8 cellular contexts compared by ENCODE assay signal in genomic region chr2:219002395-219003266, GRCh38. TPM values are rescaled to one million over a fixed set of nuclear protein-coding genes. Genes with fewer than 3 reads are reported as not detected.
DNase-seq lines count a peak whose midpoint lies in the region; ATAC-seq and TF ChIP-seq lines count a peak whose summit lies in the region.

No MANE protein-coding gene starts in this region.

- H3K9me3 Mint-ChIP-seq in activated T-cell treated with anti-CD3 and anti-CD28 coated beads, Interleukin-2, amount 50 U/mL, for 72 hours = no peaks in the 10 kb centered on the region

- no peaks in the 10 kb centered on the region for H3K36me3 Mint-ChIP-seq in activated T-cell treated with anti-CD3 and anti-CD28 coated beads, Interleukin-2, amount 50 U/mL, for 72 hours (ENCODE audit: insufficient read depth in 2 of 2)

- TF ChIP-seq CTCF in GM12865 (IDR thresholded peaks at IDR 0.05; ENCODE audit: insufficient read depth, low read depth, low read length, missing control alignments) (peak; percentile 19), foreskin keratinocyte (conservative IDR thresholded peaks at IDR 0.05) (peak; percentile 63), retinal pigment epithelial cell (conservative IDR thresholded peaks at IDR 0.05; ENCODE audit: low read depth, low read length) (peak; percentile 56)

- H3K27me3 ChIP-seq in foreskin keratinocyte = peaks cover 74% of the 10 kb centered on the region

- no peak overlapping the region for H3K27ac Mint-ChIP-seq in activated T-cell treated with anti-CD3 and anti-CD28 coated beads, Interleukin-2, amount 50 U/mL, for 72 hours

- peaks cover 26% of the 10 kb centered on the region for H3K4me1 Mint-ChIP-seq in activated T-cell treated with anti-CD3 and anti-CD28 coated beads, Interleukin-2, amount 50 U/mL, for 72 hours (ENCODE audit: low read depth)

- no peak overlapping the region for H3K27ac ChIP-seq in foreskin keratinocyte

- no peak overlapping the region for H3K4me3 ChIP-seq in GM12865 (ENCODE audit: low read depth, low read length)
- H3K4me3 ChIP-seq in retinal pigment epithelial cell (ENCODE audit: low read length) = peak overlapping the region; percentile 12

- peaks cover 72% of the 10 kb centered on the region for H3K27me3 Mint-ChIP-seq in activated T-cell treated with anti-CD3 and anti-CD28 coated beads, Interleukin-2, amount 50 U/mL, for 72 hours (ENCODE audit: low read depth)

- ATAC-seq in activated T-cell treated with anti-CD3 and anti-CD28 coated beads, Interleukin-2, amount 50 U/mL, for 72 hours (replicated peaks in 1 of 2) = peak; percentile 63 to 64
- ATAC-seq in foreskin keratinocyte (peak; percentile 63), GM19455 (IDR thresholded peaks at IDR 0.05; ENCODE audit: unreplicated experiment) (no peak), HG02798 (IDR thresholded peaks at IDR 0.05; ENCODE audit: poor library complexity, unreplicated experiment) (no peak), HG02571 (IDR thresholded peaks at IDR 0.05; ENCODE audit: unreplicated experiment) (no peak)

- no peaks in the 10 kb centered on the region for H3K4me1 ChIP-seq in foreskin keratinocyte

- H3K4me3 Mint-ChIP-seq in activated T-cell treated with anti-CD3 and anti-CD28 coated beads, Interleukin-2, amount 50 U/mL, for 72 hours = peak overlapping the region; percentile 65 to 83

- DNase-seq in GM12865 (ENCODE audit: low read depth) = peak; percentile 21
- peak; percentile 65 for DNase-seq in NCI-H2107 (lab: John Stamatoyannopoulos, UW)
- DNase-seq in activated T-cell treated with anti-CD3 and anti-CD28 coated beads, Interleukin-2, amount 50 U/mL, for 72 hours = peak; percentile 68
- no peak for DNase-seq in foreskin keratinocyte
- no peak for DNase-seq in retinal pigment epithelial cell (ENCODE audit: low read depth)

RNA-seq across cellular contexts. Expression of gene CRYBA2, which starts 9.4 kb away (rescaled TPM):
- total RNA-seq in activated T-cell treated with anti-CD3 and anti-CD28 coated beads, Interleukin-2, amount 50 U/mL, for 72 hours = not detected
- not detected in 2 replicates for total RNA-seq in foreskin keratinocyte
- polyA plus RNA-seq in foreskin keratinocyte = not detected in 2 replicates

RNA-seq across cellular contexts. Expression of gene FEV, which starts 17.6 kb away (rescaled TPM):
- not detected for total RNA-seq in activated T-cell treated with anti-CD3 and anti-CD28 coated beads, Interleukin-2, amount 50 U/mL, for 72 hours
- total RNA-seq in foreskin keratinocyte = not detected in 2 replicates
- polyA plus RNA-seq in foreskin keratinocyte = not detected in 2 replicates

RNA-seq across cellular contexts. Expression of gene CFAP65, which starts 38.7 kb away (rescaled TPM):
- not detected for total RNA-seq in activated T-cell treated with anti-CD3 and anti-CD28 coated beads, Interleukin-2, amount 50 U/mL, for 72 hours
- total RNA-seq in foreskin keratinocyte = not detected in 2 replicates
- not detected in 2 replicates for polyA plus RNA-seq in foreskin keratinocyte

RNA-seq across cellular contexts. Expression of gene CDK5R2, which starts 43.2 kb away (rescaled TPM):
- not detected for total RNA-seq in activated T-cell treated with anti-CD3 and anti-CD28 coated beads, Interleukin-2, amount 50 U/mL, for 72 hours
- total RNA-seq in foreskin keratinocyte = not detected in 2 replicates
- polyA plus RNA-seq in foreskin keratinocyte = 0.02 TPM in 1 of 2 replicates, not detected in the other

RNA-seq across cellular contexts. Expression of gene IHH, which starts 58.1 kb away (rescaled TPM):
- under 1 TPM; 0.12 to 0.14 TPM for total RNA-seq in activated T-cell treated with anti-CD3 and anti-CD28 coated beads, Interleukin-2, amount 50 U/mL, for 72 hours
- total RNA-seq in foreskin keratinocyte = not detected in 2 replicates
- polyA plus RNA-seq in foreskin keratinocyte = 0.04 TPM in 1 of 2 replicates, not detected in the other

Comparison
In these comparisons a context has a peak if more than half of its experiments do, and no peak if none do; other contexts are left out.
1. DNase-seq: peak in GM12865 (single experiment), NCI-H2107 (single experiment) and activated T-cell treated with anti-CD3 and anti-CD28 coated beads, Interleukin-2, amount 50 U/mL, for 72 hours (2 of 2); none in foreskin keratinocyte (0 of 2) and retinal pigment epithelial cell (single experiment).
2. ATAC-seq: peak in activated T-cell treated with anti-CD3 and anti-CD28 coated beads, Interleukin-2, amount 50 U/mL, for 72 hours (2 of 2) and foreskin keratinocyte (single experiment); none in GM19455 (single experiment), HG02798 (single experiment) and HG02571 (single experiment).
3. Peak in every context shown above with its lines, with median percentiles within 50 percentile points of each other: CTCF ChIP-seq.